In genomic region chr1:201535046-201535777, GRCh38 we compare ENCODE assay signal across 10 cellular contexts. TPM values are rescaled to one million over a fixed set of nuclear protein-coding genes. Genes with fewer than 3 reads are reported as not detected.
DNase-seq lines count a peak whose midpoint lies in the region; ATAC-seq and TF ChIP-seq lines count a peak whose summit lies in the region.
"Had no signal": no experiment of that assay in that cellular context is flagged by ENCODE, and none has a peak within 500 bp of the region (broad histone marks: within the 10 kb centered on the region; RNA-seq: fewer than 3 reads in every experiment).

No MANE protein-coding gene starts in this region.

- H3K9me3 ChIP-seq in RWPE2 (ENCODE audit: severe bottlenecking) (no peaks in the 10 kb centered on the region), stomach smooth muscle (ENCODE audit: control insufficient read depth in 2 of 2, low read length in 2 of 2) (no peaks in the 10 kb centered on the region)

- H3K27me3 ChIP-seq in RWPE2 (ENCODE audit: insufficient read depth, poor library complexity, severe bottlenecking): no peaks in the 10 kb centered on the region
- H3K27me3 ChIP-seq in stomach smooth muscle (ENCODE audit: control insufficient read depth in 1 of 2, insufficient read depth in 2 of 2, low read length in 2 of 2): peaks cover 0 to 2% of the 10 kb centered on the region in 2 donors

- H3K4me1 ChIP-seq in RWPE2 (ENCODE audit: insufficient read depth, poor library complexity, severe bottlenecking) (peaks cover 25% of the 10 kb centered on the region), stomach smooth muscle (ENCODE audit: control insufficient read depth, insufficient read depth, low read length) (peaks cover 56% of the 10 kb centered on the region)

- H3K27ac ChIP-seq in RWPE2 (ENCODE audit: poor library complexity, severe bottlenecking) (peak overlapping the region; percentile 11), stomach smooth muscle (ENCODE audit: low read length) (peak overlapping the region; percentile 55)
- H3K27ac ChIP-seq: epithelial cell of prostate had no signal

- no peak overlapping the region for H3K4me3 ChIP-seq in RWPE2 (ENCODE audit: severe bottlenecking)
- no peak overlapping the region for H3K4me3 ChIP-seq in fibroblast of villous mesenchyme (ENCODE audit: low read depth, low read length)
- H3K4me3 ChIP-seq in stomach smooth muscle (ENCODE audit: low read length in 2 of 2): peak overlapping the region in 1 of 2 donors; percentile 29

- H3K36me3 ChIP-seq in RWPE2 (ENCODE audit: low read depth) (no peaks in the 10 kb centered on the region), stomach smooth muscle (ENCODE audit: control insufficient read depth in 2 of 2, insufficient read depth in 2 of 2, low read length in 2 of 2) (no peaks in the 10 kb centered on the region)

- DNase-seq in NCI-H510A treated with DMSO at 0.1 percent for 48 hours (lab: John Stamatoyannopoulos, UW) (peak; percentile 13), NCI-H510A (lab: John Stamatoyannopoulos, UW) (no peak), RWPE2 (ENCODE audit: low spot score) (no peak), fibroblast of villous mesenchyme (ENCODE audit: low read depth) (peak; percentile 94), NAMALWA (ENCODE audit: low spot score) (no peak)
- DNase-seq in activated CD8-positive, alpha-beta memory T cell treated with anti-CD3 and anti-CD28 coated beads, Interleukin-2, amount 50 U/mL, for 48 hours: no peak
- DNase-seq: NCI-H748 treated with DMSO at 0.1 percent for 48 hours had no signal

- TF ChIP-seq CTCF in RWPE2 (IDR thresholded peaks at IDR 0.05; ENCODE audit: poor library complexity, severe bottlenecking) (no peak), fibroblast of villous mesenchyme (IDR thresholded peaks at IDR 0.05; ENCODE audit: insufficient read depth, low read depth, low read length) (no peak)

- ATAC-seq in RWPE2 (ENCODE audit: low read depth) (no peak), HG03342 (IDR thresholded peaks at IDR 0.05; ENCODE audit: unreplicated experiment) (no peak)

- peak overlapping the region; percentile 21 to 69 for H3K9ac ChIP-seq in stomach smooth muscle (ENCODE audit: low read length in 2 of 2)

RNA-seq across cellular contexts. Expression of gene NAV1, which starts 3.7 kb away (rescaled TPM):
- 37.6 and 48.6 TPM in 2 replicates for total RNA-seq in fibroblast of villous mesenchyme

RNA-seq across cellular contexts. Expression of gene CSRP1, which starts 28.3 kb away (rescaled TPM):
- 931 and 941 TPM in 2 replicates for total RNA-seq in fibroblast of villous mesenchyme

Comparison
In these comparisons a context has a peak if more than half of its experiments do, and no peak if none do; other contexts are left out.
1. DNase-seq: peak in NCI-H510A treated with DMSO at 0.1 percent for 48 hours (single experiment) and fibroblast of villous mesenchyme (single experiment); none in NCI-H510A (single experiment), RWPE2 (single experiment), NAMALWA (single experiment) and activated CD8-positive, alpha-beta memory T cell treated with anti-CD3 and anti-CD28 coated beads, Interleukin-2, amount 50 U/mL, for 48 hours (single experiment).